ENCODE assay signal across 24 cellular contexts in the genomic region with DNA sequence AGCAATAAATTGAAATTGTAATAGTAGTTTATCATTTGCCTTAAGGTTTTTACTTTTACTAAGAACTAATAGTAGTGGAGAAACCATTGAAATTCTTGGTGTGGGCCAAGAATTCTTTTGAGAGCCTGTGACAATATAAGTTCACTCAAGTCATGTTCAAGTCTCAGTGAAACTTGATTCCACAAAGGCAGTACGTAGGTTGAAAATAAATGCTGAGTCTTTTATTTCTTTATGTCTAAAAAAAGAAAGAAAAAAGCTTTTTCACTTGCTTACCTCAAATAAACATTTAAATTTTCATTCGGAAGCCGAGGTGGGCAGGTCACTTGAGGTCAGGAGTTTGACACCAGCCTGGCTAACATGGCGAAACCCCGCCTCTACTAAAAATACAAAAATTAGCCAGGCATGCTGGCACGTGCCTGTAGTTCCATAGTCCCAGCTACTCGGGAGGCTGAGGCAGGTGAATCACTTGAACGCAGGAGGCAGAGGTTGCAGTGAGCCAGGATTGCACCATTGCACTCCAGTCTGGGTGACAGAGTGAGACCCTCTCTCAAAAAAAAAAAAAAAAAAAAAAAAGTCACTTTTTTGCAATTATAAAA. TPM values are rescaled to one million over a fixed set of nuclear protein-coding genes. Genes with fewer than 3 reads are reported as not detected.
DNase-seq lines count a peak whose midpoint lies in the region; ATAC-seq and TF ChIP-seq lines count a peak whose summit lies in the region.
"Had no signal": no experiment of that assay in that cellular context is flagged by ENCODE, and none has a peak within 500 bp of the region (broad histone marks: within the 10 kb centered on the region; RNA-seq: fewer than 3 reads in every experiment).

No MANE protein-coding gene starts in this region.

- no peaks in the 10 kb centered on the region for H3K9me2 ChIP-seq in MM.1S (replicated peaks; ENCODE audit: insufficient read depth, low read length)

- no peak overlapping the region for H2AFZ ChIP-seq in MM.1S (ENCODE audit: low read length)

- H3K36me3 ChIP-seq in MM.1S (replicated peaks; ENCODE audit: insufficient read depth, low read length) (no peaks in the 10 kb centered on the region), gastrocnemius medialis (no peaks in the 10 kb centered on the region)
- H3K36me3 ChIP-seq: BE2C, SJSA1 had no signal

- no peaks in the 10 kb centered on the region for H3K27me3 Mint-ChIP-seq in stimulated activated memory B cell treated with anti-CD40 and anti-IgM and Interleukin-4, amounts not matched to agents 10 μg/mL and 1 μg/mL and 100 μg/mL, for 72 hours

- TF ChIP-seq POLR2A in gastrocnemius medialis (IDR thresholded peaks at IDR 0.05): no peak

- H4K20me1 ChIP-seq in MM.1S (ENCODE audit: insufficient read depth, low read length): no peaks in the 10 kb centered on the region

- H3K27ac ChIP-seq in MM.1S (ENCODE audit: low read length) (peak overlapping the region; percentile 60), foreskin keratinocyte (no peak overlapping the region), gastrocnemius medialis (peak overlapping the region in 1 of 4 donors; percentile 2)
- H3K27ac ChIP-seq: SJSA1 had no signal

- peaks cover 25% of the 10 kb centered on the region for H3K4me1 ChIP-seq in MM.1S (ENCODE audit: low read length)
- H3K4me1 ChIP-seq in foreskin keratinocyte: no peaks in the 10 kb centered on the region
- peaks cover 6 to 12% of the 10 kb centered on the region in 2 donors for H3K4me1 ChIP-seq in gastrocnemius medialis
- H3K4me1 ChIP-seq: BE2C, SJSA1 had no signal

- intact Hi-C loops in left ventricle myocardium superior (cut with micrococcal nuclease) (no loop called here), Right ventricle myocardium inferior (cut with DNase I) (no loop called here), gastrocnemius medialis (cut with DNase I; ENCODE audit: low total_unique reads) (no loop called here)

- peak overlapping the region; percentile 55 for H3K4me2 ChIP-seq in MM.1S (ENCODE audit: low read depth, low read length)

- H3K4me3 ChIP-seq in MM.1S (ENCODE audit: low read length): no peak overlapping the region
- no peak overlapping the region for H3K4me3 ChIP-seq in gastrocnemius medialis
- H3K4me3 ChIP-seq: GM12878, SJSA1 had no signal

- H3K79me2 ChIP-seq in MM.1S (ENCODE audit: low read length): no peaks in the 10 kb centered on the region

- H3K9ac ChIP-seq in MM.1S (ENCODE audit: low read length): peak overlapping the region; percentile 20; the same call in 1 of the 2 replicates

- DNase-seq in left ventricle myocardium superior (no peak), Right ventricle myocardium inferior (ENCODE audit: missing footprints) (no peak), MM.1S (peak; percentile 88), foreskin keratinocyte (no peak), gastrocnemius medialis (peak; percentile 18 to 58), GM19238 (ENCODE audit: insufficient read length, low spot score) (no peak)
- DNase-seq: BE2C; CD8-positive, alpha-beta memory T cell; DMS 273 treated with DMSO at 0.1 percent for 48 hours; DMS79; EL; GDM1; KG1; NCI-H1092; NCI-H1417 treated with DMSO at 0.1 percent for 48 hours; NCI-H1694 treated with DMSO at 0.1 percent for 48 hours; NCI-H2081; NCI-H524; NCI-H748 treated with DMSO at 0.1 percent for 48 hours had no signal

- ATAC-seq in left ventricle myocardium superior: peak; percentile 84
- no peak for ATAC-seq in Right ventricle myocardium inferior
- ATAC-seq in foreskin keratinocyte: peak; percentile 44
- ATAC-seq in gastrocnemius medialis: peak; percentile 77 to 84
- ATAC-seq in GM19324 (IDR thresholded peaks at IDR 0.05; ENCODE audit: low FRiP score, unreplicated experiment): no peak
- no peak for ATAC-seq in stimulated activated memory B cell treated with anti-CD40 and anti-IgM and Interleukin-4, amounts not matched to agents 10 μg/mL and 1 μg/mL and 100 μg/mL, for 72 hours
- ATAC-seq: GM12878 had no signal

- no peak overlapping the region for H3K4me3 Mint-ChIP-seq in stimulated activated memory B cell treated with anti-CD40 and anti-IgM and Interleukin-4, amounts not matched to agents 10 μg/mL and 1 μg/mL and 100 μg/mL, for 72 hours
- H3K4me3 Mint-ChIP-seq: CD14-positive monocyte; CD8-positive, alpha-beta memory T cell had no signal

- H3K27me3 ChIP-seq in MM.1S (replicated peaks; ENCODE audit: insufficient read depth, low read length) (no peaks in the 10 kb centered on the region), foreskin keratinocyte (peaks cover 29% of the 10 kb centered on the region), gastrocnemius medialis (no peaks in the 10 kb centered on the region)
- H3K27me3 ChIP-seq: BE2C had no signal

- TF ChIP-seq CTCF in MM.1S (IDR thresholded peaks at IDR 0.05; ENCODE audit: low read length) (no peak), foreskin keratinocyte (conservative IDR thresholded peaks at IDR 0.05) (no peak), gastrocnemius medialis (IDR thresholded peaks at IDR 0.05 in 4 of 5, conservative IDR thresholded peaks at IDR 0.05 in 1 of 5) (no peak)

- in situ Hi-C loops in gastrocnemius medialis (cut with MboI; ENCODE audit: low sequenced_read_pairs in 4 of 4): no loop called here

- peaks cover 15% of the 10 kb centered on the region for H3F3A ChIP-seq in MM.1S (ENCODE audit: insufficient read depth, low read length)

- H3K4me1 Mint-ChIP-seq in stimulated activated memory B cell treated with anti-CD40 and anti-IgM and Interleukin-4, amounts not matched to agents 10 μg/mL and 1 μg/mL and 100 μg/mL, for 72 hours: no peaks in the 10 kb centered on the region
- H3K4me1 Mint-ChIP-seq: CD8-positive, alpha-beta memory T cell had no signal

- H3K9me3 ChIP-seq in MM.1S (replicated peaks; ENCODE audit: insufficient read depth, low read length): no peaks in the 10 kb centered on the region
- no peaks in the 10 kb centered on the region for H3K9me3 ChIP-seq in gastrocnemius medialis
- H3K9me3 ChIP-seq: BE2C, SJSA1 had no signal

- no peak overlapping the region for H3K27ac Mint-ChIP-seq in stimulated activated memory B cell treated with anti-CD40 and anti-IgM and Interleukin-4, amounts not matched to agents 10 μg/mL and 1 μg/mL and 100 μg/mL, for 72 hours
- H3K27ac Mint-ChIP-seq: CD14-positive monocyte; CD8-positive, alpha-beta memory T cell had no signal

- no peaks in the 10 kb centered on the region for H3K36me3 Mint-ChIP-seq in stimulated activated memory B cell treated with anti-CD40 and anti-IgM and Interleukin-4, amounts not matched to agents 10 μg/mL and 1 μg/mL and 100 μg/mL, for 72 hours
- H3K36me3 Mint-ChIP-seq: CD14-positive monocyte had no signal

- H3K9me3 Mint-ChIP-seq in stimulated activated memory B cell treated with anti-CD40 and anti-IgM and Interleukin-4, amounts not matched to agents 10 μg/mL and 1 μg/mL and 100 μg/mL, for 72 hours: no peaks in the 10 kb centered on the region
- H3K9me3 Mint-ChIP-seq: CD8-positive, alpha-beta memory T cell had no signal

RNA-seq across cellular contexts. Expression of a gene that starts 57.8 kb away (rescaled TPM):
- total RNA-seq in left ventricle myocardium superior (35.6 TPM), Right ventricle myocardium inferior (30.6 TPM), foreskin keratinocyte (53.7 and 64.4 TPM in 2 replicates), gastrocnemius medialis (10 to 100 TPM; 37.8 to 44.3 (median 40.9) TPM)
- polyA plus RNA-seq in foreskin keratinocyte: 45.9 and 51.7 TPM in 2 replicates

Comparison
In these comparisons a context has a peak if more than half of its experiments do, and no peak if none do; other contexts are left out.
1. ATAC-seq: peak in left ventricle myocardium superior (single experiment), foreskin keratinocyte (single experiment) and gastrocnemius medialis (2 of 2); none in Right ventricle myocardium inferior (single experiment), GM19324 (single experiment) and stimulated activated memory B cell treated with anti-CD40 and anti-IgM and Interleukin-4, amounts not matched to agents 10 μg/mL and 1 μg/mL and 100 μg/mL, for 72 hours (single experiment).
2. DNase-seq: peak in MM.1S (single experiment) and gastrocnemius medialis (2 of 2); none in left ventricle myocardium superior (single experiment), Right ventricle myocardium inferior (single experiment), foreskin keratinocyte (0 of 2) and GM19238 (single experiment).